ENCODE assay signal across 1 cellular context in the genomic region with DNA sequence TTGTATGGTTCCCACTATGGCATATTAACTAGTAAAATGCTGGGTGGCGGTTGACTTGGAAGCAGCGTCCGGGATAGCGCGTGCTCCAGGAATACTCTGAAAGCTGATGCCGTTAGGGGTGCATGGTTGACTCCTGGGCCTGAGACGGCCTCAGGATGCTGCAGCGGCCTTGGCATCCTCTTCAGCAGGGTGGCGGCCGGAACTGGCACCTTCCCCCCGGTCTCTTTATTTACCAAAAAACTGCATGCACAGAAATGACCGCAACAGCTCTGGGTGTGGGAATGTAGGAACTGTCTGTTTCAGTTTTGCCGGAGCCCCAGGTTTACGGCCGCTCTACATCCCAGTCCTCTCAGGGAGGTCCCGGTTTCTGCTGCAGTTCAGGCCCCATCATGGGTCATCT.
TF ChIP-seq lines count a peak whose summit lies in the region.

No MANE protein-coding gene starts in this region.

TF ChIP-seq in WTC11, 78 proteins besides CTCF, POLR2A, EP300 and RAD21 (continued from another document):
- TF ChIP-seq, protein P1, sequence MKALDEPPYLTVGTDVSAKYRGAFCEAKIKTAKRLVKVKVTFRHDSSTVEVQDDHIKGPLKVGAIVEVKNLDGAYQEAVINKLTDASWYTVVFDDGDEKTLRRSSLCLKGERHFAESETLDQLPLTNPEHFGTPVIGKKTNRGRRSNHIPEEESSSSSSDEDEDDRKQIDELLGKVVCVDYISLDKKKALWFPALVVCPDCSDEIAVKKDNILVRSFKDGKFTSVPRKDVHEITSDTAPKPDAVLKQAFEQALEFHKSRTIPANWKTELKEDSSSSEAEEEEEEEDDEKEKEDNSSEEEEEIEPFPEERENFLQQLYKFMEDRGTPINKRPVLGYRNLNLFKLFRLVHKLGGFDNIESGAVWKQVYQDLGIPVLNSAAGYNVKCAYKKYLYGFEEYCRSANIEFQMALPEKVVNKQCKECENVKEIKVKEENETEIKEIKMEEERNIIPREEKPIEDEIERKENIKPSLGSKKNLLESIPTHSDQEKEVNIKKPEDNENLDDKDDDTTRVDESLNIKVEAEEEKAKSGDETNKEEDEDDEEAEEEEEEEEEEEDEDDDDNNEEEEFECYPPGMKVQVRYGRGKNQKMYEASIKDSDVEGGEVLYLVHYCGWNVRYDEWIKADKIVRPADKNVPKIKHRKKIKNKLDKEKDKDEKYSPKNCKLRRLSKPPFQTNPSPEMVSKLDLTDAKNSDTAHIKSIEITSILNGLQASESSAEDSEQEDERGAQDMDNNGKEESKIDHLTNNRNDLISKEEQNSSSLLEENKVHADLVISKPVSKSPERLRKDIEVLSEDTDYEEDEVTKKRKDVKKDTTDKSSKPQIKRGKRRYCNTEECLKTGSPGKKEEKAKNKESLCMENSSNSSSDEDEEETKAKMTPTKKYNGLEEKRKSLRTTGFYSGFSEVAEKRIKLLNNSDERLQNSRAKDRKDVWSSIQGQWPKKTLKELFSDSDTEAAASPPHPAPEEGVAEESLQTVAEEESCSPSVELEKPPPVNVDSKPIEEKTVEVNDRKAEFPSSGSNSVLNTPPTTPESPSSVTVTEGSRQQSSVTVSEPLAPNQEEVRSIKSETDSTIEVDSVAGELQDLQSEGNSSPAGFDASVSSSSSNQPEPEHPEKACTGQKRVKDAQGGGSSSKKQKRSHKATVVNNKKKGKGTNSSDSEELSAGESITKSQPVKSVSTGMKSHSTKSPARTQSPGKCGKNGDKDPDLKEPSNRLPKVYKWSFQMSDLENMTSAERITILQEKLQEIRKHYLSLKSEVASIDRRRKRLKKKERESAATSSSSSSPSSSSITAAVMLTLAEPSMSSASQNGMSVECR (CRISPR knock-in tag; IDR thresholded peaks at IDR 0.05; ENCODE audit: borderline replicate concordance), result no peak
- TF ChIP-seq, protein P2, sequence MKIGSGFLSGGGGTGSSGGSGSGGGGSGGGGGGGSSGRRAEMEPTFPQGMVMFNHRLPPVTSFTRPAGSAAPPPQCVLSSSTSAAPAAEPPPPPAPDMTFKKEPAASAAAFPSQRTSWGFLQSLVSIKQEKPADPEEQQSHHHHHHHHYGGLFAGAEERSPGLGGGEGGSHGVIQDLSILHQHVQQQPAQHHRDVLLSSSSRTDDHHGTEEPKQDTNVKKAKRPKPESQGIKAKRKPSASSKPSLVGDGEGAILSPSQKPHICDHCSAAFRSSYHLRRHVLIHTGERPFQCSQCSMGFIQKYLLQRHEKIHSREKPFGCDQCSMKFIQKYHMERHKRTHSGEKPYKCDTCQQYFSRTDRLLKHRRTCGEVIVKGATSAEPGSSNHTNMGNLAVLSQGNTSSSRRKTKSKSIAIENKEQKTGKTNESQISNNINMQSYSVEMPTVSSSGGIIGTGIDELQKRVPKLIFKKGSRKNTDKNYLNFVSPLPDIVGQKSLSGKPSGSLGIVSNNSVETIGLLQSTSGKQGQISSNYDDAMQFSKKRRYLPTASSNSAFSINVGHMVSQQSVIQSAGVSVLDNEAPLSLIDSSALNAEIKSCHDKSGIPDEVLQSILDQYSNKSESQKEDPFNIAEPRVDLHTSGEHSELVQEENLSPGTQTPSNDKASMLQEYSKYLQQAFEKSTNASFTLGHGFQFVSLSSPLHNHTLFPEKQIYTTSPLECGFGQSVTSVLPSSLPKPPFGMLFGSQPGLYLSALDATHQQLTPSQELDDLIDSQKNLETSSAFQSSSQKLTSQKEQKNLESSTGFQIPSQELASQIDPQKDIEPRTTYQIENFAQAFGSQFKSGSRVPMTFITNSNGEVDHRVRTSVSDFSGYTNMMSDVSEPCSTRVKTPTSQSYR (CRISPR knock-in tag; IDR thresholded peaks at IDR 0.05), result no peak
- TF ChIP-seq FOXP1 (CRISPR knock-in tag; IDR thresholded peaks at IDR 0.05; ENCODE audit: borderline replicate concordance) (no peak), ZNF121 (CRISPR knock-in tag; IDR thresholded peaks at IDR 0.05) (no peak), ZNF671 (CRISPR knock-in tag; IDR thresholded peaks at IDR 0.05) (no peak), GTF2I (CRISPR knock-in tag; conservative IDR thresholded peaks at IDR 0.05) (no peak), ZNF317 (CRISPR knock-in tag; IDR thresholded peaks at IDR 0.05; ENCODE audit: borderline replicate concordance, low read depth) (no peak), SOX15 (CRISPR knock-in tag; IDR thresholded peaks at IDR 0.05) (no peak), CBFB (CRISPR knock-in tag; IDR thresholded peaks at IDR 0.05; ENCODE audit: low read depth) (no peak), JAZF1 (CRISPR knock-in tag; IDR thresholded peaks at IDR 0.05) (no peak)
- TF ChIP-seq, protein P3, sequence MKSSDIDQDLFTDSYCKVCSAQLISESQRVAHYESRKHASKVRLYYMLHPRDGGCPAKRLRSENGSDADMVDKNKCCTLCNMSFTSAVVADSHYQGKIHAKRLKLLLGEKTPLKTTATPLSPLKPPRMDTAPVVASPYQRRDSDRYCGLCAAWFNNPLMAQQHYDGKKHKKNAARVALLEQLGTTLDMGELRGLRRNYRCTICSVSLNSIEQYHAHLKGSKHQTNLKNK (CRISPR knock-in tag; IDR thresholded peaks at IDR 0.05), result no peak
- TF ChIP-seq, protein P4, sequence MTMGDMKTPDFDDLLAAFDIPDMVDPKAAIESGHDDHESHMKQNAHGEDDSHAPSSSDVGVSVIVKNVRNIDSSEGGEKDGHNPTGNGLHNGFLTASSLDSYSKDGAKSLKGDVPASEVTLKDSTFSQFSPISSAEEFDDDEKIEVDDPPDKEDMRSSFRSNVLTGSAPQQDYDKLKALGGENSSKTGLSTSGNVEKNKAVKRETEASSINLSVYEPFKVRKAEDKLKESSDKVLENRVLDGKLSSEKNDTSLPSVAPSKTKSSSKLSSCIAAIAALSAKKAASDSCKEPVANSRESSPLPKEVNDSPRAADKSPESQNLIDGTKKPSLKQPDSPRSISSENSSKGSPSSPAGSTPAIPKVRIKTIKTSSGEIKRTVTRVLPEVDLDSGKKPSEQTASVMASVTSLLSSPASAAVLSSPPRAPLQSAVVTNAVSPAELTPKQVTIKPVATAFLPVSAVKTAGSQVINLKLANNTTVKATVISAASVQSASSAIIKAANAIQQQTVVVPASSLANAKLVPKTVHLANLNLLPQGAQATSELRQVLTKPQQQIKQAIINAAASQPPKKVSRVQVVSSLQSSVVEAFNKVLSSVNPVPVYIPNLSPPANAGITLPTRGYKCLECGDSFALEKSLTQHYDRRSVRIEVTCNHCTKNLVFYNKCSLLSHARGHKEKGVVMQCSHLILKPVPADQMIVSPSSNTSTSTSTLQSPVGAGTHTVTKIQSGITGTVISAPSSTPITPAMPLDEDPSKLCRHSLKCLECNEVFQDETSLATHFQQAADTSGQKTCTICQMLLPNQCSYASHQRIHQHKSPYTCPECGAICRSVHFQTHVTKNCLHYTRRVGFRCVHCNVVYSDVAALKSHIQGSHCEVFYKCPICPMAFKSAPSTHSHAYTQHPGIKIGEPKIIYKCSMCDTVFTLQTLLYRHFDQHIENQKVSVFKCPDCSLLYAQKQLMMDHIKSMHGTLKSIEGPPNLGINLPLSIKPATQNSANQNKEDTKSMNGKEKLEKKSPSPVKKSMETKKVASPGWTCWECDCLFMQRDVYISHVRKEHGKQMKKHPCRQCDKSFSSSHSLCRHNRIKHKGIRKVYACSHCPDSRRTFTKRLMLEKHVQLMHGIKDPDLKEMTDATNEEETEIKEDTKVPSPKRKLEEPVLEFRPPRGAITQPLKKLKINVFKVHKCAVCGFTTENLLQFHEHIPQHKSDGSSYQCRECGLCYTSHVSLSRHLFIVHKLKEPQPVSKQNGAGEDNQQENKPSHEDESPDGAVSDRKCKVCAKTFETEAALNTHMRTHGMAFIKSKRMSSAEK (CRISPR knock-in tag; IDR thresholded peaks at IDR 0.05; ENCODE audit: borderline replicate concordance), result no peak
- TF ChIP-seq, protein P5, sequence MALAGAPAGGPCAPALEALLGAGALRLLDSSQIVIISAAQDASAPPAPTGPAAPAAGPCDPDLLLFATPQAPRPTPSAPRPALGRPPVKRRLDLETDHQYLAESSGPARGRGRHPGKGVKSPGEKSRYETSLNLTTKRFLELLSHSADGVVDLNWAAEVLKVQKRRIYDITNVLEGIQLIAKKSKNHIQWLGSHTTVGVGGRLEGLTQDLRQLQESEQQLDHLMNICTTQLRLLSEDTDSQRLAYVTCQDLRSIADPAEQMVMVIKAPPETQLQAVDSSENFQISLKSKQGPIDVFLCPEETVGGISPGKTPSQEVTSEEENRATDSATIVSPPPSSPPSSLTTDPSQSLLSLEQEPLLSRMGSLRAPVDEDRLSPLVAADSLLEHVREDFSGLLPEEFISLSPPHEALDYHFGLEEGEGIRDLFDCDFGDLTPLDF (CRISPR knock-in tag; IDR thresholded peaks at IDR 0.05), result no peak
- TF ChIP-seq, protein P6, sequence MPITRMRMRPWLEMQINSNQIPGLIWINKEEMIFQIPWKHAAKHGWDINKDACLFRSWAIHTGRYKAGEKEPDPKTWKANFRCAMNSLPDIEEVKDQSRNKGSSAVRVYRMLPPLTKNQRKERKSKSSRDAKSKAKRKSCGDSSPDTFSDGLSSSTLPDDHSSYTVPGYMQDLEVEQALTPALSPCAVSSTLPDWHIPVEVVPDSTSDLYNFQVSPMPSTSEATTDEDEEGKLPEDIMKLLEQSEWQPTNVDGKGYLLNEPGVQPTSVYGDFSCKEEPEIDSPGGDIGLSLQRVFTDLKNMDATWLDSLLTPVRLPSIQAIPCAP (CRISPR knock-in tag; IDR thresholded peaks at IDR 0.05), result no peak
- TF ChIP-seq, protein P7, sequence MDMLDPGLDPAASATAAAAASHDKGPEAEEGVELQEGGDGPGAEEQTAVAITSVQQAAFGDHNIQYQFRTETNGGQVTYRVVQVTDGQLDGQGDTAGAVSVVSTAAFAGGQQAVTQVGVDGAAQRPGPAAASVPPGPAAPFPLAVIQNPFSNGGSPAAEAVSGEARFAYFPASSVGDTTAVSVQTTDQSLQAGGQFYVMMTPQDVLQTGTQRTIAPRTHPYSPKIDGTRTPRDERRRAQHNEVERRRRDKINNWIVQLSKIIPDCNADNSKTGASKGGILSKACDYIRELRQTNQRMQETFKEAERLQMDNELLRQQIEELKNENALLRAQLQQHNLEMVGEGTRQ (CRISPR knock-in tag; IDR thresholded peaks at IDR 0.05), result no peak
TF ChIP-seq in WTC11: peak in this region for 0.
